8 cellular contexts compared by ENCODE assay signal in genomic region chr12:44972746-44973421, GRCh38.
DNase-seq lines count a peak whose midpoint lies in the region; ATAC-seq and TF ChIP-seq lines count a peak whose summit lies in the region.

No MANE protein-coding gene starts in this region.

- peak; percentile 81 for ATAC-seq in GM18867 (IDR thresholded peaks at IDR 0.05; ENCODE audit: unreplicated experiment)
- ATAC-seq in stimulated activated effector memory CD8-positive, alpha-beta T cell treated with anti-CD3 and anti-CD28 coated beads, Interleukin-12 subunit alpha, Interleukin-12 subunit beta, amount 100 ng/mL, for 72 hours = peak; percentile 57
- ATAC-seq in gastrocnemius medialis = no peak

- in situ Hi-C loops in gastrocnemius medialis (cut with MboI; ENCODE audit: low sequenced_read_pairs in 4 of 4) = no loop called here

- H3K4me3 Mint-ChIP-seq in chondrocyte (ENCODE audit: unreplicated experiment) = no peak overlapping the region
- H3K4me3 Mint-ChIP-seq in stimulated activated effector memory CD8-positive, alpha-beta T cell treated with anti-CD3 and anti-CD28 coated beads, Interleukin-12 subunit alpha, Interleukin-12 subunit beta, amount 100 ng/mL, for 72 hours = no peak overlapping the region
- no peak overlapping the region for H3K4me3 Mint-ChIP-seq in activated T-helper 2 cell treated with anti-CD3 and anti-CD28 coated beads, Interferon-gamma antibody, Interleukin-2, Interleukin-4, amounts not matched to agents 10 μg/mL and 5 μg/mL and 100 μg/mL, durations not matched to agents 14 hours and 24 hours and 36 hours (ENCODE audit: low read depth)

- peak overlapping the region; percentile 18 for H3K4me2 ChIP-seq in Loucy (ENCODE audit: low read depth, low read length, poor library complexity, severe bottlenecking)

- H3K27me3 ChIP-seq in Loucy (ENCODE audit: insufficient read depth, low read length, poor library complexity, severe bottlenecking) (no peaks in the 10 kb centered on the region), gastrocnemius medialis (no peaks in the 10 kb centered on the region)

- H3K36me3 Mint-ChIP-seq in chondrocyte (ENCODE audit: low read depth) = no peaks in the 10 kb centered on the region
- no peaks in the 10 kb centered on the region for H3K36me3 Mint-ChIP-seq in stimulated activated effector memory CD8-positive, alpha-beta T cell treated with anti-CD3 and anti-CD28 coated beads, Interleukin-12 subunit alpha, Interleukin-12 subunit beta, amount 100 ng/mL, for 72 hours
- H3K36me3 Mint-ChIP-seq in activated T-helper 2 cell treated with anti-CD3 and anti-CD28 coated beads, Interferon-gamma antibody, Interleukin-2, Interleukin-4, amounts not matched to agents 10 μg/mL and 5 μg/mL and 100 μg/mL, durations not matched to agents 14 hours and 24 hours and 36 hours (ENCODE audit: low read depth) = no peaks in the 10 kb centered on the region

- H3K4me3 ChIP-seq in AG10803 (ENCODE audit: low read length) (no peak overlapping the region), Loucy (ENCODE audit: low read length, poor library complexity, severe bottlenecking) (no peak overlapping the region), gastrocnemius medialis (no peak overlapping the region)

- peak; percentile 6 for DNase-seq in AG10803 (ENCODE audit: low read depth)
- no peak for DNase-seq in chondrocyte (ENCODE audit: low spot score)
- no peak for DNase-seq in stimulated activated effector memory CD8-positive, alpha-beta T cell treated with anti-CD3 and anti-CD28 coated beads, Interleukin-12 subunit alpha, Interleukin-12 subunit beta, amount 100 ng/mL, for 72 hours (ENCODE audit: low spot score in 2 of 2)
- DNase-seq in activated gamma-delta T cell treated with Interleukin-2 at 50 U/mL for 16 hours = no peak
- DNase-seq in activated T-helper 2 cell treated with anti-CD3 and anti-CD28 coated beads, Interferon-gamma antibody, Interleukin-2, Interleukin-4, amounts not matched to agents 10 μg/mL and 5 μg/mL and 100 μg/mL, durations not matched to agents 14 hours and 24 hours and 36 hours (ENCODE audit: low spot score) = no peak
- DNase-seq in gastrocnemius medialis = no peak

- H3K9me3 ChIP-seq in Loucy (ENCODE audit: insufficient read depth, low read depth, low read length) (no peaks in the 10 kb centered on the region), gastrocnemius medialis (no peaks in the 10 kb centered on the region)

- H3K27ac Mint-ChIP-seq in chondrocyte (ENCODE audit: unreplicated experiment) = no peak overlapping the region
- no peak overlapping the region for H3K27ac Mint-ChIP-seq in stimulated activated effector memory CD8-positive, alpha-beta T cell treated with anti-CD3 and anti-CD28 coated beads, Interleukin-12 subunit alpha, Interleukin-12 subunit beta, amount 100 ng/mL, for 72 hours
- no peak overlapping the region for H3K27ac Mint-ChIP-seq in activated T-helper 2 cell treated with anti-CD3 and anti-CD28 coated beads, Interferon-gamma antibody, Interleukin-2, Interleukin-4, amounts not matched to agents 10 μg/mL and 5 μg/mL and 100 μg/mL, durations not matched to agents 14 hours and 24 hours and 36 hours

- H3F3A ChIP-seq in Loucy (ENCODE audit: low read depth) = peaks cover 8% of the 10 kb centered on the region

- H3K27me3 Mint-ChIP-seq in chondrocyte (ENCODE audit: low read depth) = peaks cover 9% of the 10 kb centered on the region
- peaks cover 10% of the 10 kb centered on the region for H3K27me3 Mint-ChIP-seq in activated T-helper 2 cell treated with anti-CD3 and anti-CD28 coated beads, Interferon-gamma antibody, Interleukin-2, Interleukin-4, amounts not matched to agents 10 μg/mL and 5 μg/mL and 100 μg/mL, durations not matched to agents 14 hours and 24 hours and 36 hours (ENCODE audit: low read depth)

- no peak overlapping the region for H3K9ac ChIP-seq in Loucy (ENCODE audit: low read depth, low read length, poor library complexity, severe bottlenecking)

- H3K4me1 ChIP-seq in Loucy (ENCODE audit: insufficient read depth, low read length, poor library complexity, severe bottlenecking) (peaks cover 41% of the 10 kb centered on the region), gastrocnemius medialis (no peaks in the 10 kb centered on the region)

- H3K9me2 ChIP-seq in Loucy (replicated peaks; ENCODE audit: low read depth, low read length) = no peaks in the 10 kb centered on the region

- no peaks in the 10 kb centered on the region for H3K9me3 Mint-ChIP-seq in chondrocyte (ENCODE audit: low read depth)
- no peaks in the 10 kb centered on the region for H3K9me3 Mint-ChIP-seq in stimulated activated effector memory CD8-positive, alpha-beta T cell treated with anti-CD3 and anti-CD28 coated beads, Interleukin-12 subunit alpha, Interleukin-12 subunit beta, amount 100 ng/mL, for 72 hours
- H3K9me3 Mint-ChIP-seq in activated T-helper 2 cell treated with anti-CD3 and anti-CD28 coated beads, Interferon-gamma antibody, Interleukin-2, Interleukin-4, amounts not matched to agents 10 μg/mL and 5 μg/mL and 100 μg/mL, durations not matched to agents 14 hours and 24 hours and 36 hours = no peaks in the 10 kb centered on the region

- intact Hi-C loops in activated T-helper 2 cell treated with anti-CD3 and anti-CD28 coated beads, Interferon-gamma antibody, Interleukin-2, Interleukin-4, amounts not matched to agents 10 μg/mL and 5 μg/mL and 100 μg/mL, durations not matched to agents 14 hours and 24 hours and 36 hours (cut with micrococcal nuclease) = no loop called here
- intact Hi-C loops in gastrocnemius medialis (cut with DNase I; ENCODE audit: low total_unique reads) = no loop called here

- TF ChIP-seq CTCF in AG10803 (conservative IDR thresholded peaks at IDR 0.05; ENCODE audit: low read length) = peak; percentile 48
- peak; percentile 88 for TF ChIP-seq CTCF in Loucy (conservative IDR thresholded peaks at IDR 0.05; ENCODE audit: low read length)
- peak; percentile 74 for TF ChIP-seq CTCF in chondrocyte (IDR thresholded peaks at IDR 0.05)
- TF ChIP-seq CTCF in gastrocnemius medialis (IDR thresholded peaks at IDR 0.05 in 4 of 5, conservative IDR thresholded peaks at IDR 0.05 in 1 of 5) = no peak

- H3K79me2 ChIP-seq in Loucy (ENCODE audit: insufficient read depth, low read length) = no peaks in the 10 kb centered on the region

- no peaks in the 10 kb centered on the region for H4K20me1 ChIP-seq in Loucy (ENCODE audit: insufficient read depth, low read length, poor library complexity, severe bottlenecking)

- peaks cover 10% of the 10 kb centered on the region for H3K4me1 Mint-ChIP-seq in chondrocyte (ENCODE audit: low read depth)
- no peaks in the 10 kb centered on the region for H3K4me1 Mint-ChIP-seq in stimulated activated effector memory CD8-positive, alpha-beta T cell treated with anti-CD3 and anti-CD28 coated beads, Interleukin-12 subunit alpha, Interleukin-12 subunit beta, amount 100 ng/mL, for 72 hours
- peaks cover 4% of the 10 kb centered on the region for H3K4me1 Mint-ChIP-seq in activated T-helper 2 cell treated with anti-CD3 and anti-CD28 coated beads, Interferon-gamma antibody, Interleukin-2, Interleukin-4, amounts not matched to agents 10 μg/mL and 5 μg/mL and 100 μg/mL, durations not matched to agents 14 hours and 24 hours and 36 hours (ENCODE audit: low read depth)

- no peak for TF ChIP-seq POLR2A in gastrocnemius medialis (IDR thresholded peaks at IDR 0.05)

- H2AFZ ChIP-seq in Loucy (ENCODE audit: low read length) = peak overlapping the region; percentile 94

- no peak overlapping the region for H3K27ac ChIP-seq in gastrocnemius medialis

- H3K36me3 ChIP-seq in Loucy (ENCODE audit: insufficient read depth, low read length) (no peaks in the 10 kb centered on the region), gastrocnemius medialis (no peaks in the 10 kb centered on the region)

Comparison
In these comparisons a context has a peak if more than half of its experiments do, and no peak if none do; other contexts are left out.
1. CTCF ChIP-seq: peak in AG10803 (single experiment), Loucy (single experiment) and chondrocyte (single experiment); none in gastrocnemius medialis (0 of 5).
2. ATAC-seq: peak in GM18867 (single experiment) and stimulated activated effector memory CD8-positive, alpha-beta T cell treated with anti-CD3 and anti-CD28 coated beads, Interleukin-12 subunit alpha, Interleukin-12 subunit beta, amount 100 ng/mL, for 72 hours (single experiment); none in gastrocnemius medialis (0 of 2).